Comparison of ENCODE assay signal across 8 cellular contexts in genomic region chr6:39934060-39934757, GRCh38. TPM values are rescaled to one million over a fixed set of nuclear protein-coding genes. Genes with fewer than 3 reads are reported as not detected.
DNase-seq lines count a peak whose midpoint lies in the region; ATAC-seq, FAIRE-seq and TF ChIP-seq lines count a peak whose summit lies in the region.

Gene MOCS1 (minus strand): TSS chr6:39934462. CDS start chr6:39934417, 45 bp downstream.

- DNase-seq in Calu3: peak; percentile 53
- peak; percentile 22 for DNase-seq in NCI-H128 (lab: John Stamatoyannopoulos, UW; ENCODE audit: unreplicated experiment)
- no peak for DNase-seq in activated CD8-positive, alpha-beta memory T cell treated with anti-CD3 and anti-CD28 coated beads, Interleukin-2, amount 10 ng/mL, durations not matched to agents 7 days and 5 days
- DNase-seq in endothelial cell (ENCODE audit: low spot score): peak; percentile 74
- DNase-seq in lung microvascular endothelial cell (ENCODE audit: low read depth in 2 of 2): peak; percentile 66 to 83
- DNase-seq in stimulated activated CD4-positive, alpha-beta T cell treated with anti-CD3 and anti-CD28 coated beads, Interleukin-4, amount 100 ng/mL, for 4 hours: peak; percentile 30 to 49
- no peak for DNase-seq in GM12892 (ENCODE audit: insufficient read length)

- no peak for TF ChIP-seq CTCF in Calu3 (IDR thresholded peaks at IDR 0.05; ENCODE audit: unreplicated experiment)
- TF ChIP-seq CTCF in endothelial cell (IDR thresholded peaks at IDR 0.05; ENCODE audit: unreplicated experiment): no peak

- ATAC-seq in activated CD8-positive, alpha-beta memory T cell treated with anti-CD3 and anti-CD28 coated beads, Interleukin-2, amount 10 ng/mL, durations not matched to agents 7 days and 5 days: peak; percentile 57
- ATAC-seq in GM18861 (IDR thresholded peaks at IDR 0.05; ENCODE audit: unreplicated experiment): no peak

- H3K27me3 Mint-ChIP-seq in Calu3 (ENCODE audit: unreplicated experiment) (peaks cover 61% of the 10 kb centered on the region), endothelial cell (ENCODE audit: unreplicated experiment) (no peaks in the 10 kb centered on the region)
- peaks cover 17% of the 10 kb centered on the region for H3K27me3 Mint-ChIP-seq in activated CD8-positive, alpha-beta memory T cell treated with anti-CD3 and anti-CD28 coated beads, Interleukin-2, amount 10 ng/mL, durations not matched to agents 7 days and 5 days

- H3K4me3 Mint-ChIP-seq in Calu3 (ENCODE audit: low read depth, unreplicated experiment) (peak within 1 kb of the TSS; percentile 72), endothelial cell (ENCODE audit: unreplicated experiment) (peak within 1 kb of the TSS; percentile 94)
- H3K4me3 Mint-ChIP-seq in activated CD8-positive, alpha-beta memory T cell treated with anti-CD3 and anti-CD28 coated beads, Interleukin-2, amount 10 ng/mL, durations not matched to agents 7 days and 5 days: peak within 1 kb of the TSS; percentile 42

- no peak for FAIRE-seq in GM12892 (lab: Jason Lieb, UNC)

- H3K4me1 Mint-ChIP-seq in Calu3 (ENCODE audit: low read depth, unreplicated experiment) (no peaks in the 10 kb centered on the region), endothelial cell (ENCODE audit: unreplicated experiment) (peaks cover 21% of the 10 kb centered on the region)
- H3K4me1 Mint-ChIP-seq in activated CD8-positive, alpha-beta memory T cell treated with anti-CD3 and anti-CD28 coated beads, Interleukin-2, amount 10 ng/mL, durations not matched to agents 7 days and 5 days: no peaks in the 10 kb centered on the region

- H3K27ac Mint-ChIP-seq in Calu3 (ENCODE audit: unreplicated experiment) (no peak within 1 kb of the TSS), endothelial cell (ENCODE audit: unreplicated experiment) (no peak within 1 kb of the TSS)
- no peak within 1 kb of the TSS for H3K27ac Mint-ChIP-seq in activated CD8-positive, alpha-beta memory T cell treated with anti-CD3 and anti-CD28 coated beads, Interleukin-2, amount 10 ng/mL, durations not matched to agents 7 days and 5 days

- peaks cover 12% of the 10 kb centered on the region for H3K36me3 Mint-ChIP-seq in Calu3 (ENCODE audit: insufficient read depth, unreplicated experiment)
- H3K36me3 Mint-ChIP-seq in activated CD8-positive, alpha-beta memory T cell treated with anti-CD3 and anti-CD28 coated beads, Interleukin-2, amount 10 ng/mL, durations not matched to agents 7 days and 5 days: no peaks in the 10 kb centered on the region
- H3K36me3 Mint-ChIP-seq in endothelial cell (ENCODE audit: low read depth, unreplicated experiment): no peaks in the 10 kb centered on the region

- CTCF ChIA-PET in Calu3 (lab: Charles Lee): interaction anchor here (0.8 to 2.1 kb wide), 2 partner anchors 12 to 41 kb away, joined by 3 to 5 read pairs; no protein-coding TSS in a partner anchor
- CTCF ChIA-PET in activated CD8-positive, alpha-beta memory T cell treated with anti-CD3 and anti-CD28 coated beads, Interleukin-2, amount 10 ng/mL, durations not matched to agents 7 days and 5 days (lab: Charles Lee): no interaction called here

- no TSS peak for BruUV-seq in Calu3 (replicated peaks; lab: Mats Ljungman, UMichigan)

- intact Hi-C loops in Calu3 (cut with micrococcal nuclease; ENCODE audit: unreplicated experiment): no loop called here

- H3K9me3 Mint-ChIP-seq in Calu3 (ENCODE audit: low read depth, unreplicated experiment): no peaks in the 10 kb centered on the region
- H3K9me3 Mint-ChIP-seq in activated CD8-positive, alpha-beta memory T cell treated with anti-CD3 and anti-CD28 coated beads, Interleukin-2, amount 10 ng/mL, durations not matched to agents 7 days and 5 days (ENCODE audit: low read depth): no peaks in the 10 kb centered on the region
- no peaks in the 10 kb centered on the region for H3K9me3 Mint-ChIP-seq in endothelial cell (ENCODE audit: unreplicated experiment)

- no peak for TF ChIP-seq POLR2A in GM12892 (IDR thresholded peaks at IDR 0.05; ENCODE audit: low read depth, low read length)

RNA-seq across cellular contexts. Expression of gene MOCS1, which starts in this region (rescaled TPM):
- total RNA-seq in Calu3 (2022) (2.5 TPM in 2 replicates), endothelial cell (ENCODE audit: unreplicated experiment) (15.8 TPM), lung microvascular endothelial cell (6.1 and 8.1 TPM in 2 replicates)
- under 1 TPM in 1 of 2 experiments, not detected in 1; 0.30 TPM for total RNA-seq in activated CD8-positive, alpha-beta memory T cell treated with anti-CD3 and anti-CD28 coated beads, Interleukin-2, amount 10 ng/mL, durations not matched to agents 7 days and 5 days
- 0.13 TPM for polyA plus RNA-seq in GM12892 (2012; ENCODE audit: missing spikeins)

Comparison
In these comparisons a context has a peak if more than half of its experiments do, and no peak if none do; other contexts are left out.
1. Peak in ATAC-seq in activated CD8-positive, alpha-beta memory T cell treated with anti-CD3 and anti-CD28 coated beads, Interleukin-2, amount 10 ng/mL, durations not matched to agents 7 days and 5 days; RNA of the gene not detected or under 1 TPM.
2. DNase-seq: peak in Calu3 (single experiment), NCI-H128 (single experiment), endothelial cell (single experiment), lung microvascular endothelial cell (2 of 2) and stimulated activated CD4-positive, alpha-beta T cell treated with anti-CD3 and anti-CD28 coated beads, Interleukin-4, amount 100 ng/mL, for 4 hours (2 of 2); none in activated CD8-positive, alpha-beta memory T cell treated with anti-CD3 and anti-CD28 coated beads, Interleukin-2, amount 10 ng/mL, durations not matched to agents 7 days and 5 days (single experiment) and GM12892 (single experiment).
3. H3K4me3 Mint-ChIP-seq: peak in every context shown above with its lines; median percentile 94 in endothelial cell; 72 in Calu3; 42 in activated CD8-positive, alpha-beta memory T cell treated with anti-CD3 and anti-CD28 coated beads, Interleukin-2, amount 10 ng/mL, durations not matched to agents 7 days and 5 days.